ENCODE assay signal across 1 cellular context in genomic region chr15:74042603-74043424, GRCh38.
TF ChIP-seq lines count a peak whose summit lies in the region.

No MANE protein-coding gene starts in this region.

TF ChIP-seq in IMR-90, 13 proteins besides CTCF, POLR2A, EP300 and RAD21 (continued from another document):
- TF ChIP-seq NFE2L2 (IDR thresholded peaks at IDR 0.05; ENCODE audit: low read depth, low read length) (no peak), ELK1 (IDR thresholded peaks at IDR 0.05; ENCODE audit: borderline replicate concordance, low read depth, low read length) (no peak), CHD1 (IDR thresholded peaks at IDR 0.05; ENCODE audit: low read depth, low read length) (no peak), MAZ (IDR thresholded peaks at IDR 0.05; ENCODE audit: borderline replicate concordance, low read depth, low read length) (no peak)
